Comparison of ENCODE assay signal across 17 cellular contexts in the genomic region with DNA sequence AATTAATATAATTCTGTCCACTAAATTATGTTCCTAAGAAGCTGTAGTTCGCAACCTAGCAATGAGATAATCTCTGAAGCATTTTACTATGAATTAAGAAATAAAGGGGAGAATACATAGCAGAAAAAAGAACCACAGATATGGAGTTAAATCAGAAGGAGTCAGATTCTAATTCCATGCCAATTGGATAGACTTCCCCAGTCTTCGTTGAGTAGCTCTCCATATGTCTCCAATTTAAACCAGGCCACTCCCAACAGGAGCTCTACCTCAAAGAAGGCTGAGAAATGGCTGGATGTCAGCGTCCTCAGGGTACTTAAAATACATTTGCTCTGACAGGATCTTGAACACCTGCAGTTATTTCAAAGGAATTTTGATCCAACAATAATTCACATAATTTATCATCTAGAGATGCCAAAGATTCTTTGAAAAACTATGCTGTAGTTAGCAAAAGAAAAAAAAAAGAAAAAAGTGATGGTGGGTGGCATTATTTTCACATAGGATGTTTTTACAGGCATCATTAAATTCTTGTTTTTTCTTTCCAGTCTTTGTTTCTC.
DNase-seq lines count a peak whose midpoint lies in the region.
"Had no signal": no experiment of that assay in that cellular context is flagged by ENCODE, and none has a peak within 500 bp of the region (broad histone marks: within the 10 kb centered on the region; RNA-seq: fewer than 3 reads in every experiment).

No MANE protein-coding gene starts in this region.

- peak overlapping the region; percentile 38; the same call in 1 of the 2 replicates for H3K27ac ChIP-seq in SK-N-MC
- H3K27ac ChIP-seq: KMS-11 had no signal

- H3K9ac ChIP-seq in SK-N-MC (ENCODE audit: insufficient read length), result no peak overlapping the region
- H3K9ac ChIP-seq: KMS-11 had no signal

- no peaks in the 10 kb centered on the region for H3K36me3 ChIP-seq in HAP-1 (replicated peaks)
- no peaks in the 10 kb centered on the region for H3K36me3 ChIP-seq in SK-N-MC (ENCODE audit: insufficient read depth, low read length)

- no peak overlapping the region for H3K4me3 ChIP-seq in HAP-1
- no peak overlapping the region; the same call in 1 of the 2 replicates for H3K4me3 ChIP-seq in SK-N-MC

- DNase-seq in A172 (ENCODE audit: low spot score), result peak; percentile 8
- DNase-seq in HAP-1 (ENCODE audit: low spot score in 2 of 2), result peak; percentile 28 to 41
- DNase-seq in SK-N-MC (ENCODE audit: low read depth, low spot score), result no peak
- peak; percentile 11 for DNase-seq in left kidney (ENCODE audit: low read depth, low spot score)
- DNase-seq in NCI-H1436 (lab: John Stamatoyannopoulos, UW), result no peak
- no peak for DNase-seq in SKM-1 (lab: John Stamatoyannopoulos, UW; ENCODE audit: unreplicated experiment)
- DNase-seq in ureter (ENCODE audit: low spot score), result no peak
- DNase-seq in SIG-M5 (lab: John Stamatoyannopoulos, UW), result no peak
- DNase-seq: AML-193, DMS53, HCEC 1CT, NCI-H1092, NCI-H2107, NCI-H345, NCI-H69, T-helper 1 cell had no signal

- H3K9me3 ChIP-seq in HAP-1 (no peaks in the 10 kb centered on the region), SK-N-MC (ENCODE audit: low read depth, low read length) (peaks cover 4% of the 10 kb centered on the region; the same call in 1 of the 2 replicates)

- in situ Hi-C loops in HAP-1 (cut with MboI; ENCODE audit: low sequenced_read_pairs), result no loop called here

- H3K4me1 ChIP-seq in HAP-1, result peaks cover 25% of the 10 kb centered on the region

- no peaks in the 10 kb centered on the region for H3K27me3 ChIP-seq in HAP-1 (ENCODE audit: low read depth)

Comparison
In these comparisons a context has a peak if more than half of its experiments do, and no peak if none do; other contexts are left out.
1. DNase-seq: peak in A172 (single experiment), HAP-1 (2 of 2) and left kidney (single experiment); none in SK-N-MC (single experiment), NCI-H1436 (single experiment), SKM-1 (single experiment), ureter (single experiment) and SIG-M5 (single experiment).